1 cellular context compared by ENCODE assay signal in the genomic region with DNA sequence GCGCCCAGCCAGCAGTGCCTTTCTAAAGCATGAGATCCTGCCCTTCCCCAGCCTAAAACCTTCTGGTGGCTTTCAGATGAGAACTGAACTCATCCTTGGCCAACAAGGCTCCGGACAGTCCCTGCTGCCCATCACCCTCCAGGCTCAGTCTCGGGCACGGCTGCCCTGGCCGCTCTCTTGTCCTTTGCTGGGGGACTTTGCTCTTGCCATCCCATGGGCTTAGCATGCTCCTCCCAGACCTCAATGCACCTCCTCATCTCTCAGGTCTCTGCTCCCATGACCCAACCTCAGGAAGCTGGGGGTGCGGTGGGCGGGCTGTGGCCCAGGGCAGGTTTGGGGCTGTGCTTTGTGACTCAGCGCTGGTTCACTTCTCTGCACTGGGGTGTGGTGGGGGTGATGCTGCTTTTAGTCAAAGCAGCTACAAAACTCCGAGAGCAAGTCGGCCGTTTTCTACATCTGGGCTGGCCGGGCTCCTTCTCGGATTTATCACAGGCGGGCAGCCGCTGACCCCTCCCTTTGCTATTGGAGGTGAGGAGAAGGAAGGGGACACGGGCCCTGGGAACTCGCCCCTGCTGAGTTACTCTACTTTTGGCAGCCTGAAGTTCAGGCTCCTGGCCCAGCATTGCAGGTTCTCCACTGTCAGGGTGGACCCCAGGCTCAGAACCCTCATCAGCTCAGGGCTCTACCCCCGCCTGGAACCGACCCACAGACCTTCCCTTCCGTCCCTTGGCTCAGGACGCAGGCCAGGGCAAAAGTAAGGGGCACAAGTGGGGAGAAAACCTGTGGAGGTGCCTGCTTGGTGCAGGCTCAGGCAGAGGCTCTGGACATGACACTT.
A peak's percentile ranks its signal among the peaks of the same experiment; 100 is the strongest.
TF ChIP-seq lines count a peak whose summit lies in the region.

No MANE protein-coding gene starts in this region.

TF ChIP-seq in K562, 482 proteins besides CTCF, POLR2A, EP300 and RAD21 (continued from another document and continues in another):
- TF ChIP-seq, protein P1, sequence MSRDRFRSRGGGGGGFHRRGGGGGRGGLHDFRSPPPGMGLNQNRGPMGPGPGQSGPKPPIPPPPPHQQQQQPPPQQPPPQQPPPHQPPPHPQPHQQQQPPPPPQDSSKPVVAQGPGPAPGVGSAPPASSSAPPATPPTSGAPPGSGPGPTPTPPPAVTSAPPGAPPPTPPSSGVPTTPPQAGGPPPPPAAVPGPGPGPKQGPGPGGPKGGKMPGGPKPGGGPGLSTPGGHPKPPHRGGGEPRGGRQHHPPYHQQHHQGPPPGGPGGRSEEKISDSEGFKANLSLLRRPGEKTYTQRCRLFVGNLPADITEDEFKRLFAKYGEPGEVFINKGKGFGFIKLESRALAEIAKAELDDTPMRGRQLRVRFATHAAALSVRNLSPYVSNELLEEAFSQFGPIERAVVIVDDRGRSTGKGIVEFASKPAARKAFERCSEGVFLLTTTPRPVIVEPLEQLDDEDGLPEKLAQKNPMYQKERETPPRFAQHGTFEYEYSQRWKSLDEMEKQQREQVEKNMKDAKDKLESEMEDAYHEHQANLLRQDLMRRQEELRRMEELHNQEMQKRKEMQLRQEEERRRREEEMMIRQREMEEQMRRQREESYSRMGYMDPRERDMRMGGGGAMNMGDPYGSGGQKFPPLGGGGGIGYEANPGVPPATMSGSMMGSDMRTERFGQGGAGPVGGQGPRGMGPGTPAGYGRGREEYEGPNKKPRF (IDR thresholded peaks at IDR 0.05; ENCODE audit: low read depth, low read length): no peak
- TF ChIP-seq, protein P2, sequence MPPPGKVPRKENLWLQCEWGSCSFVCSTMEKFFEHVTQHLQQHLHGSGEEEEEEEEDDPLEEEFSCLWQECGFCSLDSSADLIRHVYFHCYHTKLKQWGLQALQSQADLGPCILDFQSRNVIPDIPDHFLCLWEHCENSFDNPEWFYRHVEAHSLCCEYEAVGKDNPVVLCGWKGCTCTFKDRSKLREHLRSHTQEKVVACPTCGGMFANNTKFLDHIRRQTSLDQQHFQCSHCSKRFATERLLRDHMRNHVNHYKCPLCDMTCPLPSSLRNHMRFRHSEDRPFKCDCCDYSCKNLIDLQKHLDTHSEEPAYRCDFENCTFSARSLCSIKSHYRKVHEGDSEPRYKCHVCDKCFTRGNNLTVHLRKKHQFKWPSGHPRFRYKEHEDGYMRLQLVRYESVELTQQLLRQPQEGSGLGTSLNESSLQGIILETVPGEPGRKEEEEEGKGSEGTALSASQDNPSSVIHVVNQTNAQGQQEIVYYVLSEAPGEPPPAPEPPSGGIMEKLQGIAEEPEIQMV (tag; conservative IDR thresholded peaks at IDR 0.05; ENCODE audit: low read depth): no peak
- TF ChIP-seq JUN (IDR thresholded peaks at IDR 0.05; ENCODE audit: borderline replicate concordance, low read depth, low read length) (peak; percentile 21; the same call in 1 of the 2 replicates), JUN (CRISPR knock-in tag; IDR thresholded peaks at IDR 0.05; ENCODE audit: borderline replicate concordance) (no peak), CEBPG (CRISPR knock-in tag; IDR thresholded peaks at IDR 0.05) (no peak), CEBPG (tag; conservative IDR thresholded peaks at IDR 0.05 in 1 of 2, IDR thresholded peaks at IDR 0.05 in 1 of 2) (no peak), ZNF431 (CRISPR knock-in tag; IDR thresholded peaks at IDR 0.05) (0 out of 2 replicates have a peak, but pooled peaks have one; percentile 36), PPARD (CRISPR knock-in tag; IDR thresholded peaks at IDR 0.05) (no peak), NCOA1 (IDR thresholded peaks at IDR 0.05; ENCODE audit: low read depth) (no peak), ESRRA (IDR thresholded peaks at IDR 0.05; ENCODE audit: borderline replicate concordance, low read depth) (no peak), NFXL1 (CRISPR knock-in tag; IDR thresholded peaks at IDR 0.05) (no peak), CCAR2 (IDR thresholded peaks at IDR 0.05; ENCODE audit: low read depth, low read length) (no peak), TAF9B (IDR thresholded peaks at IDR 0.05; ENCODE audit: partially characterized antibody) (no peak), HOXB6 (CRISPR knock-in tag; IDR thresholded peaks at IDR 0.05; ENCODE audit: borderline replicate concordance) (no peak), COPS2 (conservative IDR thresholded peaks at IDR 0.05) (no peak), FOSL1 (tag; conservative IDR thresholded peaks at IDR 0.05) (0 out of 2 replicates have a peak, but pooled peaks have one; percentile 38), PTRF (tag; IDR thresholded peaks at IDR 0.05) (no peak), ILF3 (IDR thresholded peaks at IDR 0.05; ENCODE audit: borderline replicate concordance) (no peak), ZNF778 (CRISPR knock-in tag; IDR thresholded peaks at IDR 0.05) (no peak), PYGO2 (tag; IDR thresholded peaks at IDR 0.05) (no peak), FOXJ2 (tag; IDR thresholded peaks at IDR 0.05) (peak; percentile 34; the same call in 1 of the 2 replicates), HSF4 (CRISPR knock-in tag; IDR thresholded peaks at IDR 0.05; ENCODE audit: borderline replicate concordance) (no peak)
- TF ChIP-seq, protein P3, sequence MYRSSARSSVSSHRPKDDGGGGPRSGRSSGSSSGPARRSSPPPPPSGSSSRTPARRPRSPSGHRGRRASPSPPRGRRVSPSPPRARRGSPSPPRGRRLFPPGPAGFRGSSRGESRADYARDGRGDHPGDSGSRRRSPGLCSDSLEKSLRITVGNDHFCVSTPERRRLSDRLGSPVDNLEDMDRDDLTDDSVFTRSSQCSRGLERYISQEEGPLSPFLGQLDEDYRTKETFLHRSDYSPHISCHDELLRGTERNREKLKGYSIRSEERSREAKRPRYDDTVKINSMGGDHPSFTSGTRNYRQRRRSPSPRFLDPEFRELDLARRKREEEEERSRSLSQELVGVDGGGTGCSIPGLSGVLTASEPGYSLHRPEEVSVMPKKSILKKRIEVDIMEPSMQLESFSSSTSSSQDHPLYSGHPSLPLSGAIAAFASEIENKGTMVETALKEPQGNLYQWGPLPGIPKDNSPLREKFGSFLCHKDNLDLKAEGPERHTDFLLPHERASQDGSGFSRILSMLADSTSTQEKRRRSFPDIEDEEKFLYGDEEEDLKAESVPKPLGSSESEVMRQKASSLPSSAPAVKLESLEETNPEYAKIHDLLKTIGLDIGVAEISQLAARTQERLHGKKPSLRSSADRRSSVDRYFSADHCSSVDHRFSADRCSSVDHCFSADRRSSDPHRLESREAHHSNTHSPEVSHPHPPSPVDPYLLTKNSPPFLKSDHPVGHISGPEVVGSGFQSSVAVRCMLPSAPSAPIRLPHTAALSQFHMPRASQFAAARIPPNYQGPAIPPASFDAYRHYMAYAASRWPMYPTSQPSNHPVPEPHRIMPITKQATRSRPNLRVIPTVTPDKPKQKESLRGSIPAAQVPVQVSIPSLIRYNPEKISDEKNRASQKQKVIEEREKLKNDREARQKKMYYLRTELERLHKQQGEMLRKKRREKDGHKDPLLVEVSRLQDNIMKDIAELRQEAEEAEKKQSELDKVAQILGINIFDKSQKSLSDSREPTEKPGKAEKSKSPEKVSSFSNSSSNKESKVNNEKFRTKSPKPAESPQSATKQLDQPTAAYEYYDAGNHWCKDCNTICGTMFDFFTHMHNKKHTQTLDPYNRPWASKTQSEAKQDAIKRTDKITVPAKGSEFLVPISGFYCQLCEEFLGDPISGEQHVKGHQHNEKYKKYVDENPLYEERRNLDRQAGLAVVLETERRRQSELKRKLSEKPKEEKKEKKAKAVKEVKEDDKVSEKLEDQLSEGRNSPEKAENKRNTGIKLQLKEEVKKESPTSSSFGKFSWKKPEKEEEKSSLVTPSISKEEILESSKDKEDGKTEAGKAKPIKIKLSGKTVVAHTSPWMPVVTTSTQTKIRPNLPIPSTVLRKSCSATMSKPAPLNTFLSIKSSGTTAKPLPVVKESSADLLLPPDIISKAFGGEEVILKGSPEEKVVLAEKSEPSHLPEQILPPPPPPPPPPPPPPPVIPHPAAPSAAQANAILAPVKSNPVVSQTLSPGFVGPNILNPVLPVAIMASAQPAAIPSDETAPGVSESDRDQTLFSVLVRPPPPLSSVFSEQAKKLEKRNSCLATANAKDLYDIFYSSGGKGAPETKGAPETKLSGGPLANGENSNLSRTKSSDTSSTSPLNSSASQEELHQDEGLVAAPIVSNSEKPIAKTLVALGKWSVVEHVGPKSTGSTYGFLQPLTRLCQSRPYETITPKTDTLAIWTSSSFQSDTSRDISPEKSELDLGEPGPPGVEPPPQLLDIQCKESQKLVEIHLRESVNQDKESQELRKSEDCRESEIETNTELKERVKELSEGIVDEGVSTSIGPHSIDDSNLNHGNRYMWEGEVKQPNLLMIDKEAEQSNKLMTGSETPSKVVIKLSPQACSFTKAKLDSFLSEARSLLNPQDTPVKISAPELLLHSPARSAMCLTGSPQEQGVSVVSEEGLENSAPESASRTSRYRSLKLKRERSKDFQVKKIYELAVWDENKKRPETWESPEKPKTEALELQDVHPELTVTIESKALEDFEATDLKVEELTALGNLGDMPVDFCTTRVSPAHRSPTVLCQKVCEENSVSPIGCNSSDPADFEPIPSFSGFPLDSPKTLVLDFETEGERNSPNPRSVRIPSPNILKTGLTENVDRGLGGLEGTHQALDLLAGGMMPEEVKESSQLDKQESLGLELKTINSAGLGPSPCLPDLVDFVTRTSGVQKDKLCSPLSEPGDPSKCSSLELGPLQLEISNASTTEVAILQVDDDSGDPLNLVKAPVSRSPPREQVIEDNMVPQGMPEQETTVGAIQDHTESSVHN (IDR thresholded peaks at IDR 0.05; ENCODE audit: borderline replicate concordance in 1 of 2, low read depth in 1 of 2): no peak
- TF ChIP-seq, protein P4, sequence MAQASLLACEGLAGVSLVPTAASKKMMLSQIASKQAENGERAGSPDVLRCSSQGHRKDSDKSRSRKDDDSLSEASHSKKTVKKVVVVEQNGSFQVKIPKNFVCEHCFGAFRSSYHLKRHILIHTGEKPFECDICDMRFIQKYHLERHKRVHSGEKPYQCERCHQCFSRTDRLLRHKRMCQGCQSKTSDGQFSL (CRISPR knock-in tag; IDR thresholded peaks at IDR 0.05): 0 out of 2 replicates have a peak, but pooled peaks have one; percentile 37
- TF ChIP-seq, protein P4 (tag; IDR thresholded peaks at IDR 0.05): no peak
- TF ChIP-seq, protein P5, sequence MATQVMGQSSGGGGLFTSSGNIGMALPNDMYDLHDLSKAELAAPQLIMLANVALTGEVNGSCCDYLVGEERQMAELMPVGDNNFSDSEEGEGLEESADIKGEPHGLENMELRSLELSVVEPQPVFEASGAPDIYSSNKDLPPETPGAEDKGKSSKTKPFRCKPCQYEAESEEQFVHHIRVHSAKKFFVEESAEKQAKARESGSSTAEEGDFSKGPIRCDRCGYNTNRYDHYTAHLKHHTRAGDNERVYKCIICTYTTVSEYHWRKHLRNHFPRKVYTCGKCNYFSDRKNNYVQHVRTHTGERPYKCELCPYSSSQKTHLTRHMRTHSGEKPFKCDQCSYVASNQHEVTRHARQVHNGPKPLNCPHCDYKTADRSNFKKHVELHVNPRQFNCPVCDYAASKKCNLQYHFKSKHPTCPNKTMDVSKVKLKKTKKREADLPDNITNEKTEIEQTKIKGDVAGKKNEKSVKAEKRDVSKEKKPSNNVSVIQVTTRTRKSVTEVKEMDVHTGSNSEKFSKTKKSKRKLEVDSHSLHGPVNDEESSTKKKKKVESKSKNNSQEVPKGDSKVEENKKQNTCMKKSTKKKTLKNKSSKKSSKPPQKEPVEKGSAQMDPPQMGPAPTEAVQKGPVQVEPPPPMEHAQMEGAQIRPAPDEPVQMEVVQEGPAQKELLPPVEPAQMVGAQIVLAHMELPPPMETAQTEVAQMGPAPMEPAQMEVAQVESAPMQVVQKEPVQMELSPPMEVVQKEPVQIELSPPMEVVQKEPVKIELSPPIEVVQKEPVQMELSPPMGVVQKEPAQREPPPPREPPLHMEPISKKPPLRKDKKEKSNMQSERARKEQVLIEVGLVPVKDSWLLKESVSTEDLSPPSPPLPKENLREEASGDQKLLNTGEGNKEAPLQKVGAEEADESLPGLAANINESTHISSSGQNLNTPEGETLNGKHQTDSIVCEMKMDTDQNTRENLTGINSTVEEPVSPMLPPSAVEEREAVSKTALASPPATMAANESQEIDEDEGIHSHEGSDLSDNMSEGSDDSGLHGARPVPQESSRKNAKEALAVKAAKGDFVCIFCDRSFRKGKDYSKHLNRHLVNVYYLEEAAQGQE (CRISPR knock-in tag; IDR thresholded peaks at IDR 0.05; ENCODE audit: low read depth): no peak
- TF ChIP-seq, protein P6, sequence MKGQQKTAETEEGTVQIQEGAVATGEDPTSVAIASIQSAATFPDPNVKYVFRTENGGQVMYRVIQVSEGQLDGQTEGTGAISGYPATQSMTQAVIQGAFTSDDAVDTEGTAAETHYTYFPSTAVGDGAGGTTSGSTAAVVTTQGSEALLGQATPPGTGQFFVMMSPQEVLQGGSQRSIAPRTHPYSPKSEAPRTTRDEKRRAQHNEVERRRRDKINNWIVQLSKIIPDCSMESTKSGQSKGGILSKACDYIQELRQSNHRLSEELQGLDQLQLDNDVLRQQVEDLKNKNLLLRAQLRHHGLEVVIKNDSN (CRISPR knock-in tag; IDR thresholded peaks at IDR 0.05): no peak
- TF ChIP-seq, protein P7, sequence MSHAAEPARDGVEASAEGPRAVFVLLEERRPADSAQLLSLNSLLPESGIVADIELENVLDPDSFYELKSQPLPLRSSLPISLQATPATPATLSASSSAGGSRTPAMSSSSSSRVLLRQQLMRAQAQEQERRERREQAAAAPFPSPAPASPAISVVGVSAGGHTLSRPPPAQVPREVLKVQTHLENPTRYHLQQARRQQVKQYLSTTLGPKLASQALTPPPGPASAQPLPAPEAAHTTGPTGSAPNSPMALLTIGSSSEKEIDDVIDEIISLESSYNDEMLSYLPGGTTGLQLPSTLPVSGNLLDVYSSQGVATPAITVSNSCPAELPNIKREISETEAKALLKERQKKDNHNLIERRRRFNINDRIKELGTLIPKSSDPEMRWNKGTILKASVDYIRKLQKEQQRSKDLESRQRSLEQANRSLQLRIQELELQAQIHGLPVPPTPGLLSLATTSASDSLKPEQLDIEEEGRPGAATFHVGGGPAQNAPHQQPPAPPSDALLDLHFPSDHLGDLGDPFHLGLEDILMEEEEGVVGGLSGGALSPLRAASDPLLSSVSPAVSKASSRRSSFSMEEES (CRISPR knock-in tag; IDR thresholded peaks at IDR 0.05): no peak
